Comparison of ENCODE assay signal across 8 cellular contexts in the genomic region with DNA sequence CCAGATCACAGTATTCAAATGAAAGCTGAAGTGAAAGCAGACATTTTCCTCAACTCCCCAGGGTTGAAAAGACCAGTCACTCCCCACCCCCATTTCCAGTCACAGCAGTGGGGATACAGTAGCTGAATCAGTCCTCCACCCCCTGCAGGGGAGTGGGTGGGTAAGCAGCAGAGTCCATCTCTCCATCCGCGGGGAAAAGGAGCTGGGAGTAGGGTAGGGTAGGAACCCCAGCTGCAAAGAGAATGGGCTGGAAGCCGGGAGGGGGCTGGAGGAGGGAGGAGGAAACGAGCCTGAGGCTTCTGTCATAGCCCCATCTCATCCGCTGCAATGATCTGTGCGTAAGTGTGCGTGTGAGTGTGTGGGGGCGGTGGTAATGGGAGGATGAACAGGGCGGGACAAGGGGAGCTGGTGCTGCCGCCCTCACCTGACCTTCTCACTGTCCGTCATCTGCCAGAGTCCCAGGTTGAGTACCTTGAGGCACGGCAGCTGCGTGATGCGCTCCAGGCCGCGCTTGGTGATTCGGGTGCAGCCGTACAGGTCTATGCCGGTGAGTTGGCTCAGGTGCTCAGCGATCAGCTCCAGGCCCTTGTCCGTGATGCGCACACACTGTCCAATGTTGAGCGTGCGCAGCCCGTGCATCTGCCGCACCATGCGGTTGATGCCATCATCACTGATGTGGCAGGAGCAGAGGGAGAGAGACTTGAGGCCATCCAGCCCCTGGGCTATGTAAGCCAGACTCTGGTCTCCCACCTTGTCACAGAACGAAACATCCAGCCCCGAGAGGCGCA. TPM values are rescaled to one million over a fixed set of nuclear protein-coding genes. Genes with fewer than 3 reads are reported as not detected.
A peak's percentile ranks its signal among the peaks of the same experiment; 100 is the strongest.
DNase-seq lines count a peak whose midpoint lies in the region; ATAC-seq lines count a peak whose summit lies in the region.

No MANE protein-coding gene starts in this region.

- no peak for ATAC-seq in memory B cell (ENCODE audit: low read depth)
- ATAC-seq in GM18520 (IDR thresholded peaks at IDR 0.05; ENCODE audit: unreplicated experiment), result no peak

- DNase-seq in DMS79 treated with DMSO at 0.1 percent for 48 hours (lab: John Stamatoyannopoulos, UW), result peak; percentile 36
- DNase-seq in DMS79 (lab: John Stamatoyannopoulos, UW), result no peak
- DNase-seq in NCI-H146 (lab: John Stamatoyannopoulos, UW), result peak; percentile 63
- DNase-seq in activated CD4-positive, alpha-beta T cell treated with anti-CD3 and anti-CD28 coated beads for 4 hours, result peak; percentile 62 to 66
- peak; percentile 45 for DNase-seq in dermis blood vessel endothelial cell
- peak; percentile 18 to 34 for DNase-seq in memory B cell (ENCODE audit: low spot score in 2 of 2)
- peak; percentile 76 for DNase-seq in stimulated activated CD8-positive, alpha-beta memory T cell treated with anti-CD3 and anti-CD28 coated beads, Interleukin-4, amount 100 ng/mL, for 48 hours

- H3K9me3 Mint-ChIP-seq in memory B cell, result no peaks in the 10 kb centered on the region

- peaks cover 6% of the 10 kb centered on the region for H3K36me3 Mint-ChIP-seq in memory B cell

- H3K27ac Mint-ChIP-seq in memory B cell, result peak overlapping the region; percentile 56

- H3K4me1 Mint-ChIP-seq in memory B cell, result peaks cover 45% of the 10 kb centered on the region

- no peaks in the 10 kb centered on the region for H3K27me3 Mint-ChIP-seq in memory B cell

- H3K4me3 Mint-ChIP-seq in memory B cell, result peak overlapping the region; percentile 89

RNA-seq across cellular contexts. Expression of a gene that starts 1.7 kb away (rescaled TPM):
- total RNA-seq in dermis blood vessel endothelial cell, result 17.4 and 21.7 TPM in 2 replicates

RNA-seq across cellular contexts. Expression of a gene that starts 36.4 kb away (rescaled TPM):
- 0.28 and 1.5 TPM in 2 replicates for total RNA-seq in dermis blood vessel endothelial cell
